Comparison of ENCODE assay signal across 8 cellular contexts in the genomic region with DNA sequence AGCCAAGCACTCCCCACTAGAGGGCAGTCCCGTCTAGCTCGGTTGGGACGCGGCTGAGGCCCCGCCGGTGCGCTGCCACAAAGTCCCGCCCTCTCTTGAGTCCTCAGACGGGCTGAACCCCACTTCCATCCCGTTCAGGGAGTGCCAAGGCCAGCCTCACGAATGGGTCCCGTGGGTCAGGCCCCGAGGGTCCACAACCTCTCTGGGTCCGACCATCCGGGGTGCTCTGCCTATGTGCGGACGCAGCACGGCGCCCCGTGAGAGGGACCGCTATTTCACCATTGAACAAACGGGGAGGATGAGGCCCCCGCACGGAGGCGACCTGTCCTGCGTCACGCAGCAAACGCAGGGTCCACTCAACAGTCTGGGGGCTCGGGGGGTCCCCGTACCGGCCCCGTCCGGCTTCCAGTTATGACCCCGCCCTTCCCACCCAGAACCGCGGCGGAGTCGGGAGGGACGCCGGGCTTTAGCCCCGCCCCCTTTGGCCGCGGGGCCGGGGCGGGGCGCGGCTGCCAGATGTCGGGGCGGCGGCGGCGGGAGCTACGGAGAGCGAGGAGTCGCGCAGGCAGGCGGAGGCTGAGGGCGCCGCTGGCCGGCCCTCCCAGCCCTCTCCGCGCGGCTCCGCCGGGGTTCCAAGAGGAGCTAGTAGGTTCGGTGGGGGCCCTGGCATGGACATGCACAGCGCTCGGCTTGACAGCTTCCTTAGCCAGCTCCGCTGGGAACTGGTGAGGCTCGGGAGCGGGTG. TPM values are rescaled to one million over a fixed set of nuclear protein-coding genes. Genes with fewer than 3 reads are reported as not detected.
DNase-seq lines count a peak whose midpoint lies in the region; ATAC-seq, FAIRE-seq and TF ChIP-seq lines count a peak whose summit lies in the region.

TSS of gene INKA1 (plus strand) at position 543 of the 745 bp plus-strand sequence. CDS start at position 675, 132 bp downstream.

- peak within 1 kb of the TSS; percentile 92 for H3K27ac Mint-ChIP-seq in CD8-positive, alpha-beta T cell

- H3K4me3 ChIP-seq in CD8-positive, alpha-beta T cell (ENCODE audit: low read depth, low read length), result peak within 1 kb of the TSS; percentile 98
- H3K4me3 ChIP-seq in endothelial cell of umbilical vein (replicated peaks in 1 of 3; ENCODE audit: insufficient read depth in 1 of 3, low read depth in 1 of 3, low read length in 3 of 3), result peak within 1 kb of the TSS; percentile 68 to 86 (median 76)

- peak within 1 kb of the TSS; percentile 64 for H3K9ac ChIP-seq in endothelial cell of umbilical vein (replicated peaks; ENCODE audit: extremely low read depth, insufficient read depth, low read length)

- no peaks in the 10 kb centered on the region for H3K9me3 Mint-ChIP-seq in CD8-positive, alpha-beta T cell

- H3K27ac ChIP-seq in CD8-positive, alpha-beta T cell (ENCODE audit: low read depth, low read length), result peak within 1 kb of the TSS; percentile 86
- H3K27ac ChIP-seq in endothelial cell of umbilical vein (ENCODE audit: insufficient read depth, low read depth, low read length), result peak within 1 kb of the TSS; percentile 56

- H2AFZ ChIP-seq in endothelial cell of umbilical vein (ENCODE audit: low read depth, low read length), result peak within 1 kb of the TSS; percentile 99

- CTCF ChIA-PET in CD8-positive, alpha-beta T cell (lab: Charles Lee), result interaction anchor here (0.9 to 20.8 kb wide), 19 partner anchors 10 to 133 kb away, joined by 3 to 416 read pairs (median 5); partner anchors contain the start of genes AMIGO3, IP6K1, MST1R and UBA7
- CTCF ChIA-PET in endothelial cell of umbilical vein (lab: Charles Lee), result interaction anchor here (0.6 to 12.4 kb wide), 26 partner anchors 10 to 263 kb away, joined by 3 to 545 read pairs (median 6); partner anchors contain the start of genes AMIGO3, IP6K1, MON1A and RBM6

- peak; percentile 75 for TF ChIP-seq CTCF in CD8-positive, alpha-beta T cell (IDR thresholded peaks at IDR 0.05)
- TF ChIP-seq CTCF in endothelial cell of umbilical vein (IDR thresholded peaks at IDR 0.05; ENCODE audit: extremely low read depth in 1 of 2, insufficient read depth in 1 of 2, low read depth in 1 of 2, low read length in 2 of 2), result peak; percentile 86 to 95

- peak; percentile 51 for TF ChIP-seq POLR2A in endothelial cell of umbilical vein (IDR thresholded peaks at IDR 0.05; ENCODE audit: low read depth, low read length)

- POLR2A ChIA-PET in CD8-positive, alpha-beta T cell (lab: Charles Lee), result interaction anchor here (0.7 to 5.5 kb wide), 14 partner anchors 9 to 462 kb away, joined by 3 to 76 read pairs (median 3); partner anchors contain the start of genes AMIGO3, IP6K1 and UBA7
- POLR2A ChIA-PET in endothelial cell of umbilical vein (lab: Charles Lee), result interaction anchor here (0.5 to 1.8 kb wide), 4 partner anchors 10 to 131 kb away, joined by 3 to 15 read pairs (median 8); partner anchors contain the start of gene UBA7

- FAIRE-seq in endothelial cell of umbilical vein (lab: Jason Lieb, UNC), result peak; percentile 38

- H3K4me1 Mint-ChIP-seq in CD8-positive, alpha-beta T cell (ENCODE audit: low read depth), result peaks cover 45% of the 10 kb centered on the region

- peak within 1 kb of the TSS; percentile 94 for H3K4me3 Mint-ChIP-seq in CD8-positive, alpha-beta T cell

- ATAC-seq in CD8-positive, alpha-beta T cell, result peak; percentile 83
- ATAC-seq in GM19372 (IDR thresholded peaks at IDR 0.05; ENCODE audit: low read depth, unreplicated experiment), result peak; percentile 54
- peak; percentile 58 for ATAC-seq in HG03571 (IDR thresholded peaks at IDR 0.05; ENCODE audit: unreplicated experiment)

- no peaks in the 10 kb centered on the region for H3K9me3 ChIP-seq in CD8-positive, alpha-beta T cell (ENCODE audit: low read length)
- no peaks in the 10 kb centered on the region for H3K9me3 ChIP-seq in endothelial cell of umbilical vein (replicated peaks; ENCODE audit: control insufficient read depth, insufficient read depth, low read length)

- H3K79me2 ChIP-seq in endothelial cell of umbilical vein (ENCODE audit: control insufficient read depth, insufficient read depth, low read length), result no peaks in the 10 kb centered on the region

- no peaks in the 10 kb centered on the region for H3K36me3 ChIP-seq in CD8-positive, alpha-beta T cell (ENCODE audit: insufficient read depth, low read length)
- H3K36me3 ChIP-seq in endothelial cell of umbilical vein (ENCODE audit: control insufficient read depth in 2 of 2, extremely low read depth in 1 of 2, insufficient read depth in 2 of 2, low read length in 2 of 2), result peaks cover 0 to 2% of the 10 kb centered on the region in 2 experiments

- peaks cover 8% of the 10 kb centered on the region for H3K36me3 Mint-ChIP-seq in CD8-positive, alpha-beta T cell

- H3K4me2 ChIP-seq in endothelial cell of umbilical vein (ENCODE audit: insufficient read depth, low read length), result peak within 1 kb of the TSS; percentile 83

- no peaks in the 10 kb centered on the region for H4K20me1 ChIP-seq in endothelial cell of umbilical vein (replicated peaks; ENCODE audit: control insufficient read depth, extremely low read depth, insufficient read depth, low read length)

- DNase-seq in CD8-positive, alpha-beta T cell, result peak; percentile 77 to 93 (median 87)
- DNase-seq in NOMO-1 treated with DMSO at 0.1 percent for 48 hours (lab: John Stamatoyannopoulos, UW; ENCODE audit: unreplicated experiment) (peak; percentile 86), endothelial cell of umbilical vein (ENCODE audit: low read depth, low spot score) (peak; percentile 87), middle frontal gyrus (ENCODE audit: extremely low spot score, low spot score) (peak; percentile 82)
- peak; percentile 88 for DNase-seq in activated CD8-positive, alpha-beta memory T cell treated with anti-CD3 and anti-CD28 coated beads, Interleukin-2, amount 50 U/mL, for 4 hours
- DNase-seq in stimulated activated CD8-positive, alpha-beta memory T cell treated with anti-CD3 and anti-CD28 coated beads, Interleukin-2, amount 100 ng/mL, for 1 hour (ENCODE audit: low read depth in 2 of 2), result peak; percentile 67 to 81

- BruUV-seq in endothelial cell of umbilical vein (replicated peaks; lab: Mats Ljungman, UMichigan), result no TSS peak

- no peaks in the 10 kb centered on the region for H3K27me3 Mint-ChIP-seq in CD8-positive, alpha-beta T cell (ENCODE audit: low read depth)

- intact Hi-C loops in CD8-positive, alpha-beta T cell (cut with DNase I, micrococcal nuclease), result loop anchor here (1.0 to 2.0 kb wide), 9 partner anchors 14 to 286 kb away; partner anchors contain the start of genes IP6K1 (in 2 of the 2), RBM5 (in 1 of the 2), RBM6 (in 1 of the 2) and TRAIP (in 1 of the 2)
- intact Hi-C loops in endothelial cell of umbilical vein (cut with micrococcal nuclease), result loop anchor here (1.0 to 5.0 kb wide), 7 partner anchors 17 to 284 kb away; partner anchors contain the start of genes AMIGO3, IP6K1 and RBM5

- peaks cover 43% of the 10 kb centered on the region for H3K4me1 ChIP-seq in CD8-positive, alpha-beta T cell (ENCODE audit: insufficient read depth, low read length)
- H3K4me1 ChIP-seq in endothelial cell of umbilical vein (ENCODE audit: control insufficient read depth, extremely low read depth, insufficient read depth, low read length), result peaks cover 39% of the 10 kb centered on the region

- H3K9me1 ChIP-seq in endothelial cell of umbilical vein (replicated peaks; ENCODE audit: control insufficient read depth, extremely low read depth, insufficient read depth, low read length), result no peaks in the 10 kb centered on the region

- dilution Hi-C loops in endothelial cell of umbilical vein (cut with MboI; ENCODE audit: extremely low pct_ligation_motif_present, low sequenced_read_pairs), result no loop called here

- H3K27me3 ChIP-seq in CD8-positive, alpha-beta T cell (ENCODE audit: insufficient read depth, low read length), result no peaks in the 10 kb centered on the region
- H3K27me3 ChIP-seq in endothelial cell of umbilical vein (ENCODE audit: control insufficient read depth in 2 of 2, insufficient read depth in 2 of 2, low read length in 2 of 2), result no peaks in the 10 kb centered on the region

TF ChIP-seq in endothelial cell of umbilical vein, 7 proteins besides CTCF, POLR2A, EP300 and RAD21:
- TF ChIP-seq, protein P1, sequence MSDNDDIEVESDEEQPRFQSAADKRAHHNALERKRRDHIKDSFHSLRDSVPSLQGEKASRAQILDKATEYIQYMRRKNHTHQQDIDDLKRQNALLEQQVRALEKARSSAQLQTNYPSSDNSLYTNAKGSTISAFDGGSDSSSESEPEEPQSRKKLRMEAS (IDR thresholded peaks at IDR 0.05; ENCODE audit: insufficient read depth, insufficient read length), result no peak
- peak; percentile 64 for TF ChIP-seq POLR2AphosphoS5 (IDR thresholded peaks at IDR 0.05; ENCODE audit: insufficient read depth, low read depth, low read length)
TF ChIP-seq in endothelial cell of umbilical vein: peak in this region for 1.

RNA-seq across cellular contexts. Expression of gene INKA1, which starts in this region (rescaled TPM):
- under 1 TPM; 0.71 to 1.00 TPM for total RNA-seq in CD8-positive, alpha-beta T cell
- 24.0 and 26.5 TPM in 2 replicates for total RNA-seq in endothelial cell of umbilical vein
- polyA plus RNA-seq in endothelial cell of umbilical vein, result 37.8 and 57.7 TPM in 2 replicates
- polyA plus RNA-seq in endothelial cell of umbilical vein (2011; cell fraction: cytosol; rRNA removed), result 24.6 and 29.2 TPM in 2 replicates
- polyA plus RNA-seq in endothelial cell of umbilical vein (2011; cell fraction: nucleus; rRNA removed), result 7.7 and 10.1 TPM in 2 replicates
- polyA plus RNA-seq in endothelial cell of umbilical vein (2012), result 6.0 and 7.1 TPM in 2 replicates
- 15.3 and 15.6 TPM in 2 replicates for polyA minus RNA-seq in endothelial cell of umbilical vein
- polyA minus RNA-seq in endothelial cell of umbilical vein (2011; cell fraction: cytosol; rRNA and poly(A)+ RNA removed), result 1.3 TPM
- 6.8 and 10.0 TPM in 2 replicates for polyA minus RNA-seq in endothelial cell of umbilical vein (2011; cell fraction: nucleus; rRNA and poly(A)+ RNA removed)

Comparison
In these comparisons a context has a peak if more than half of its experiments do, and no peak if none do; other contexts are left out.
1. Peak in every context shown above with its lines: DNase-seq, ATAC-seq, H3K4me3 ChIP-seq and H3K27ac ChIP-seq.
2. RNA of gene INKA1 (total RNA-seq): 24.0 to 26.5 TPM in endothelial cell of umbilical vein; 0.71 to 1.00 TPM in CD8-positive, alpha-beta T cell; every median in the first group is over 10 times any median in the second.
3. Peak in DNase-seq, ATAC-seq, H3K4me3 ChIP-seq and H3K27ac ChIP-seq in CD8-positive, alpha-beta T cell; RNA of the gene not detected or under 1 TPM.